ENCODE assay signal across 8 cellular contexts in the genomic region with DNA sequence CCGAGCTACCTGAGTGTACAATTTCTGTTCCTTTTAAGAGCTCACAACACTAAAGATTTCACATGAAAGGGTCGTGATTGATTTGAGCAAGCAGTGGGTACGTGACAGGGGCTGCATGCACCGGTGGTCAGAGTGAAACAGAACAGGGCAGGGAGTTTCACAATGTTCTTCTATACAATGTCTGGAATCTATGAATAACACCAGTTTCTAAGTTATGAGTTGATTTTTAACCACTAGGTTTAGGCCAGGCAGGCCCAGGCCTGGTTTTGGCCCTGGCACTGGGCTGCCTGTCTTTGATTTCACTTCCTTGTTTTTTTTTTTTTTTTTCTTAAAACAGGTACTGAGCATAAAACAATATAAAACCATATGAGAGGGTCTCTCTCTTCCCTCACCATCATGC.
A peak's percentile ranks its signal among the peaks of the same experiment; 100 is the strongest.
DNase-seq lines count a peak whose midpoint lies in the region; ATAC-seq, FAIRE-seq and TF ChIP-seq lines count a peak whose summit lies in the region.
"Not testable (repeated sequence)": the region's sequence is repeated elsewhere in the genome, so short reads cannot be mapped to it uniquely, and the experiment has no call there.

No MANE protein-coding gene starts in this region.

- ATAC-seq in RWPE2 (ENCODE audit: low read depth), result not testable (repeated sequence)

- not testable (repeated sequence) for H3K27me3 ChIP-seq in MM.1S (replicated peaks; ENCODE audit: insufficient read depth, low read length); OCI-LY3 (ENCODE audit: low read depth, low read length); RWPE2 (ENCODE audit: insufficient read depth, poor library complexity, severe bottlenecking); bronchial epithelial cell (ENCODE audit: control insufficient read depth, insufficient read depth, low read length); esophagus squamous epithelium

- not testable (repeated sequence) for H4K20me1 ChIP-seq in MM.1S (ENCODE audit: insufficient read depth, low read length); OCI-LY3 (ENCODE audit: insufficient read depth, low read length)

- H3K4me1 ChIP-seq in MM.1S (ENCODE audit: low read length) (peaks cover 14% of the 10 kb centered on the region), OCI-LY3 (ENCODE audit: low read length) (peaks cover 61% of the 10 kb centered on the region), RWPE2 (ENCODE audit: insufficient read depth, poor library complexity, severe bottlenecking) (peaks cover 15% of the 10 kb centered on the region), esophagus squamous epithelium (peaks cover 0 to 20% (median 0%) of the 10 kb centered on the region in 3 donors)

- WGBS in esophagus squamous epithelium, 2 donors, result 36 to 52% methylated on average over 4 of the region's 4 CpGs

- peak overlapping the region; percentile 6; the same call in 1 of the 2 replicates for H3K4me2 ChIP-seq in MM.1S (ENCODE audit: low read depth, low read length)
- H3K4me2 ChIP-seq in OCI-LY3 (ENCODE audit: low read length), result peak overlapping the region; percentile 62

- FAIRE-seq in GM18507 (lab: Jason Lieb, UNC), result peak; percentile 81
- not testable (repeated sequence) for FAIRE-seq in bronchial epithelial cell (lab: Jason Lieb, UNC)

- 0 out of 2 replicates have a peak overlapping the region, but pooled peaks have one; percentile 10 for H3K9ac ChIP-seq in MM.1S (ENCODE audit: low read length)
- peak overlapping the region; percentile 56 for H3K9ac ChIP-seq in OCI-LY3 (ENCODE audit: low read length)

- not testable (repeated sequence) for H3K9me2 ChIP-seq in MM.1S (replicated peaks; ENCODE audit: insufficient read depth, low read length)

- not testable (repeated sequence) for TF ChIP-seq CTCF in MM.1S (IDR thresholded peaks at IDR 0.05; ENCODE audit: low read length); OCI-LY3 (IDR thresholded peaks at IDR 0.05; ENCODE audit: low read depth, low read length); RWPE2 (IDR thresholded peaks at IDR 0.05; ENCODE audit: poor library complexity, severe bottlenecking); bronchial epithelial cell (IDR thresholded peaks at IDR 0.05; ENCODE audit: insufficient read depth, low read length, severe bottlenecking); esophagus squamous epithelium (IDR thresholded peaks at IDR 0.05)

- H3K79me2 ChIP-seq in MM.1S (ENCODE audit: low read length); OCI-LY3 (ENCODE audit: low read length): not testable (repeated sequence)

- not testable (repeated sequence) for H3K36me3 ChIP-seq in MM.1S (replicated peaks; ENCODE audit: insufficient read depth, low read length); OCI-LY3 (replicated peaks; ENCODE audit: low read depth, low read length); RWPE2 (ENCODE audit: low read depth); bronchial epithelial cell (ENCODE audit: control insufficient read depth, insufficient read depth, low read length); esophagus squamous epithelium

- not testable (repeated sequence) for TF ChIP-seq POLR2A in esophagus squamous epithelium (IDR thresholded peaks at IDR 0.05)

- not testable (repeated sequence) for DNase-seq in GM18507 (ENCODE audit: extremely low spot score, insufficient read length, low read depth); RWPE2 (ENCODE audit: low spot score); esophagus squamous epithelium (lab: John Stamatoyannopoulos, UW)
- peak; percentile 46 for DNase-seq in MM.1S
- peak; percentile 68 for DNase-seq in bronchial epithelial cell (ENCODE audit: low read depth)
- DNase-seq in kidney glomerular epithelial cell (lab: John Stamatoyannopoulos, UW), result peak; percentile 37
- DNase-seq in renal cortical epithelial cell (ENCODE audit: low read depth), result peak; percentile 51

- not testable (repeated sequence) for H3K9me3 ChIP-seq in MM.1S (replicated peaks; ENCODE audit: insufficient read depth, low read length); OCI-LY3 (ENCODE audit: insufficient read depth, low read length); RWPE2 (ENCODE audit: severe bottlenecking); esophagus squamous epithelium

- intact Hi-C loops in esophagus squamous epithelium (cut with DNase I), result not testable (repeated sequence)

- H3K27ac ChIP-seq in MM.1S (ENCODE audit: low read length) (peak overlapping the region; percentile 67; the same call in 1 of the 2 replicates), OCI-LY3 (ENCODE audit: low read length) (peak overlapping the region; percentile 87), RWPE2 (ENCODE audit: poor library complexity, severe bottlenecking) (peak overlapping the region; percentile 61), esophagus squamous epithelium (peak overlapping the region in 3 of 4 donors; percentile 55 to 67 (median 61))

- peak overlapping the region; percentile 54 for H2AFZ ChIP-seq in MM.1S (ENCODE audit: low read length)
- not testable (repeated sequence) for H2AFZ ChIP-seq in OCI-LY3 (ENCODE audit: low read depth, low read length)

- H3K4me3 ChIP-seq in MM.1S (ENCODE audit: low read length); RWPE2 (ENCODE audit: severe bottlenecking); bronchial epithelial cell (ENCODE audit: low read depth, low read length); esophagus squamous epithelium: not testable (repeated sequence)
- H3K4me3 ChIP-seq in OCI-LY3 (ENCODE audit: low read length), result peak overlapping the region; percentile 36

- H3F3A ChIP-seq in MM.1S (ENCODE audit: insufficient read depth, low read length), result not testable (repeated sequence)
